Comparison of ENCODE assay signal across 8 cellular contexts in the genomic region with DNA sequence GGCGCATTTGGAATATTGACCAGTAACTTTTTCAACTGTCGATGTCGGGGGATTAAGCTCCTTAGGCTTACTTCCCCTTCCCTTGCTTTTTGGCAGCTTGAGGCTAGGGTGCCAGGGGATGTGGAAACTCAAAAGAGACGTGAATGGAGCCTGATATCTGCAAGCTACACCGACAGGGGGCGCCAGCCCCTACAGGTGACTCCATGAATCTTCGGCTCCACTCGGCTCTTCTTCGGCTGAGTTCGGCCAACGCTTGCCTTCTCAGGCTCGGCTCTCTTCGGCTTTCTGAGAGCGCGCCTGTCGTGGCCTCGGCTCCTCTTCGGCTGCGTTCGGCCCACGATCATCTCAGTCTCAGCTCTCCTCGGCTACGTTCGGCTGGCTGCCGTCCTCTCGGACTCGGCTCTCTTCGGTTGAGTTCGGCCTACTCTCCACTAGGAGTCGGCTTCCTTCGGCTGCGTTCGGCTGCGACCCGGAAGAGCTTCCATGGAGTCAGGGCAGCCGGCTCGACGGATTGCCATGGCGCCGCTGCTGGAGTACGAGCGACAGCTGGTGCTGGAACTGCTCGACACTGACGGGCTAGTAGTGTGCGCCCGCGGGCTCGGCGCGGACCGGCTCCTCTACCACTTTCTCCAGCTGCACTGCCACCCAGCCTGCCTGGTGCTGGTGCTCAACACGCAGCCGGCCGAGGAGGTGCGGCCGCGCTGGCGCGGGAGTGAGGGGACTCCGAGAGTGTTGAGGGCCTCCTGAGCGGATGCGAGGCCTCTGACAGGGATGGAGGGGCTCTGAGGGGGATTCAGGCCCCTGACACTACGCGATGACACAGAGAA. TPM values are rescaled to one million over a fixed set of nuclear protein-coding genes. Genes with fewer than 3 reads are reported as not detected.
DNase-seq lines count a peak whose midpoint lies in the region; ATAC-seq, FAIRE-seq and TF ChIP-seq lines count a peak whose summit lies in the region.

Gene ERCC4 (plus strand): TSS at position 472 of the 827 bp plus-strand sequence. CDS start 12 bp downstream, at position 484.

- peaks cover 0 to 7% (median 3%) of the 10 kb centered on the region in 4 experiments; a peak in 4 of 7 replicates for H3K4me1 ChIP-seq in H1 (replicated peaks in 1 of 4; ENCODE audit: control insufficient read depth in 3 of 4, insufficient read depth in 4 of 4, low read length in 3 of 4)
- peaks cover 9% of the 10 kb centered on the region for H3K4me1 ChIP-seq in mesenchymal stem cell (ENCODE audit: control insufficient read depth, insufficient read depth, low read depth, low read length)

- peak in 1 of 2 experiments; percentile 67; a peak in 2 of 3 replicates for TF ChIP-seq POLR2A in H1 (IDR thresholded peaks at IDR 0.05; ENCODE audit: control extremely low read depth in 1 of 2, low read depth in 2 of 2, low read length in 2 of 2)

- H2BK120ac ChIP-seq in H1 (replicated peaks; ENCODE audit: low read depth, low read length), result no peak within 1 kb of the TSS
- H2BK120ac ChIP-seq in mesenchymal stem cell (ENCODE audit: low read depth, low read length), result no peak within 1 kb of the TSS

- no peak within 1 kb of the TSS for H2BK20ac ChIP-seq in H1 (ENCODE audit: low read length)

- no peak for TF ChIP-seq EP300 in H1 (IDR thresholded peaks at IDR 0.05; ENCODE audit: borderline replicate concordance in 1 of 2, low read depth in 2 of 2, low read length in 2 of 2)

- ATAC-seq in GM21381 (IDR thresholded peaks at IDR 0.05; ENCODE audit: unreplicated experiment), result peak; percentile 98

- CTCF ChIA-PET in H1 (lab: Charles Lee; ENCODE audit: partially characterized antibody), result interaction anchor here (0.5 to 2.9 kb wide), 25 partner anchors 8 to 1319 kb away, joined by 3 to 11 read pairs (median 3); no protein-coding TSS in a partner anchor

- no peak within 1 kb of the TSS for H3K14ac ChIP-seq in H1 (ENCODE audit: insufficient read length)
- peak within 1 kb of the TSS in 1 of 2 experiments; percentile 96 for H3K14ac ChIP-seq in mesenchymal stem cell (ENCODE audit: low read length in 2 of 2)

- H4K20me1 ChIP-seq in H1 (replicated peaks in 1 of 2; ENCODE audit: control insufficient read depth in 1 of 2, insufficient read depth in 2 of 2, low read length in 2 of 2), result no peaks in the 10 kb centered on the region

- H2BK15ac ChIP-seq in H1 (ENCODE audit: low read length) (no peak within 1 kb of the TSS), mesenchymal stem cell (ENCODE audit: low read depth, poor library complexity, severe bottlenecking) (peak within 1 kb of the TSS; percentile 12)

- H2AK5ac ChIP-seq in H1 (ENCODE audit: low read depth, low read length) (no peak within 1 kb of the TSS), mesenchymal stem cell (ENCODE audit: low read length, severe bottlenecking) (peak within 1 kb of the TSS; percentile 55)

- H3K18ac ChIP-seq in H1 (ENCODE audit: extremely low read depth, low read length) (peak within 1 kb of the TSS; percentile 81; the same call in 1 of the 2 replicates), mesenchymal stem cell (ENCODE audit: low read depth in 1 of 2, low read length in 2 of 2) (peak within 1 kb of the TSS; percentile 95 to 99)

- H4K91ac ChIP-seq in H1 (replicated peaks; ENCODE audit: insufficient read length, low read length) (peak within 1 kb of the TSS; percentile 81), mesenchymal stem cell (ENCODE audit: low read length) (peak within 1 kb of the TSS; percentile 90)

- no peaks in the 10 kb centered on the region for H3K9me3 ChIP-seq in H1 (ENCODE audit: insufficient read depth in 2 of 2, low read depth in 1 of 2, low read length in 1 of 2)
- H3K9me3 ChIP-seq in mesenchymal stem cell (ENCODE audit: control insufficient read depth, low read length), result no peaks in the 10 kb centered on the region

- FAIRE-seq in H1 (lab: Jason Lieb, UNC), result peak; percentile 98

- peak within 1 kb of the TSS; percentile 76 to 86 for H3K4me2 ChIP-seq in H1 (ENCODE audit: insufficient read depth in 1 of 2, low read depth in 2 of 2, low read length in 2 of 2)
- H3K4me2 ChIP-seq in mesenchymal stem cell (ENCODE audit: low read length, poor library complexity, severe bottlenecking), result peak within 1 kb of the TSS; percentile 84

- no peak within 1 kb of the TSS for H2BK12ac ChIP-seq in H1 (ENCODE audit: low read depth, low read length)
- H2BK12ac ChIP-seq in mesenchymal stem cell (ENCODE audit: low read length in 2 of 2), result no peak within 1 kb of the TSS

- H4K5ac ChIP-seq in H1 (ENCODE audit: insufficient read length, low read depth, low read length), result peak within 1 kb of the TSS; percentile 91

- H3K79me2 ChIP-seq in H1 (ENCODE audit: control insufficient read depth in 1 of 2, insufficient read depth in 2 of 2, low read length in 2 of 2), result no peaks in the 10 kb centered on the region

- H3K4me3 ChIP-seq in H1 (ENCODE audit: extremely low read depth in 1 of 4, insufficient read depth in 2 of 4, low read depth in 3 of 4, low read length in 4 of 4), result peak within 1 kb of the TSS; percentile 82 to 90 (median 86)
- H3K4me3 ChIP-seq in mesenchymal stem cell (ENCODE audit: insufficient read depth in 1 of 2, low read depth in 1 of 2, low read length in 2 of 2), result peak within 1 kb of the TSS; percentile 93 to 97

- H3K27ac ChIP-seq in H1 (ENCODE audit: low read depth, low read length) (peak within 1 kb of the TSS; percentile 18; the same call in 1 of the 2 replicates), mesenchymal stem cell (ENCODE audit: low read length, poor library complexity, severe bottlenecking) (peak within 1 kb of the TSS; percentile 52)

- peak within 1 kb of the TSS; percentile 77 for H2AFZ ChIP-seq in H1 (ENCODE audit: low read length)
- H2AFZ ChIP-seq in mesenchymal stem cell (ENCODE audit: low read depth, low read length), result peak within 1 kb of the TSS; percentile 90

- no peak within 1 kb of the TSS for H2BK5ac ChIP-seq in H1 (ENCODE audit: low read depth, low read length)
- no peak within 1 kb of the TSS for H2BK5ac ChIP-seq in mesenchymal stem cell (ENCODE audit: low read depth, low read length, poor library complexity, severe bottlenecking)

- peak; percentile 94 for DNase-seq in D341Med (ENCODE audit: low spot score)
- peak; percentile 28 to 99 (median 98) for DNase-seq in HUDEP-2 (lab: John Stamatoyannopoulos, UW; ENCODE audit: unreplicated experiment in 76 of 76)
- peak; percentile 98 for DNase-seq in NOMO-1 treated with dmso at 0.1 percent for 144 hours (lab: John Stamatoyannopoulos, UW; ENCODE audit: unreplicated experiment)
- DNase-seq in activated CD8-positive, alpha-beta memory T cell treated with anti-CD3 and anti-CD28 coated beads for 48 hours (ENCODE audit: low read depth in 2 of 3, low spot score in 2 of 3), result peak; percentile 89 to 93 (median 91)
- peak; percentile 99 for DNase-seq in H1 (ENCODE audit: low read depth in 1 of 2, low spot score in 2 of 2)
- peak; percentile 99 for DNase-seq in mesenchymal stem cell
- DNase-seq in stimulated activated CD8-positive, alpha-beta memory T cell treated with anti-CD3 and anti-CD28 coated beads, Interleukin-12 subunit alpha, Interleukin-12 subunit beta, amount 100 ng/mL, for 4 hours (ENCODE audit: low read depth), result peak; percentile 96

- H3K23ac ChIP-seq in H1 (ENCODE audit: insufficient read length) (no peak within 1 kb of the TSS), mesenchymal stem cell (ENCODE audit: low read length in 2 of 2) (peak within 1 kb of the TSS in 1 of 2 experiments; percentile 71)

- no peaks in the 10 kb centered on the region for H3K79me1 ChIP-seq in H1 (ENCODE audit: low read depth, low read length)
- H3K79me1 ChIP-seq in mesenchymal stem cell (replicated peaks; ENCODE audit: low read length, poor library complexity, severe bottlenecking), result peaks cover 22% of the 10 kb centered on the region

- H3K36me3 ChIP-seq in H1 (ENCODE audit: control insufficient read depth in 2 of 4, insufficient read depth in 4 of 4, low read length in 3 of 4), result peaks cover 0 to 7% (median 0%) of the 10 kb centered on the region in 4 experiments; a peak in 2 of 8 replicates
- peaks cover 0 to 23% of the 10 kb centered on the region in 2 experiments for H3K36me3 ChIP-seq in mesenchymal stem cell (ENCODE audit: control insufficient read depth in 1 of 2, insufficient read depth in 2 of 2, low read depth in 1 of 2, low read length in 2 of 2)

- H3K9ac ChIP-seq in H1 (replicated peaks in 1 of 4; ENCODE audit: extremely low read depth in 1 of 4, low read depth in 3 of 4, low read length in 3 of 4), result peak within 1 kb of the TSS; percentile 62 to 75 (median 70)
- H3K9ac ChIP-seq in mesenchymal stem cell (ENCODE audit: low read length), result peak within 1 kb of the TSS; percentile 99

- TF ChIP-seq RAD21 in H1 (IDR thresholded peaks at IDR 0.05 in 1 of 2, conservative IDR thresholded peaks at IDR 0.05 in 1 of 2; ENCODE audit: low read depth in 2 of 2, low read length in 2 of 2), result peak; percentile 38 to 41; a peak in 2 of 4 replicates

- peak within 1 kb of the TSS; percentile 55 for H3K56ac ChIP-seq in H1 (replicated peaks; ENCODE audit: insufficient read length, low read depth, low read length)

- H4K8ac ChIP-seq in H1 (ENCODE audit: extremely low read depth, insufficient read depth, low read length) (peak within 1 kb of the TSS; percentile 91), mesenchymal stem cell (ENCODE audit: low read length) (peak within 1 kb of the TSS; percentile 98)

- peaks cover 4% of the 10 kb centered on the region; the same call in 1 of the 2 replicates for H3K23me2 ChIP-seq in H1 (ENCODE audit: low read depth, low read length)

- H3K27me3 ChIP-seq in H1 (replicated peaks in 1 of 4; ENCODE audit: control insufficient read depth in 3 of 4, extremely low read depth in 1 of 4, insufficient read depth in 3 of 4, low read length in 3 of 4) (no peaks in the 10 kb centered on the region; a peak in 1 of 7 replicates), mesenchymal stem cell (ENCODE audit: control insufficient read depth in 1 of 2, insufficient read depth in 1 of 2, low read length in 2 of 2) (peaks cover under 1 to 4% of the 10 kb centered on the region in 2 experiments)

- POLR2A ChIA-PET in H1 (lab: Charles Lee; ENCODE audit: partially characterized antibody), result interaction anchor here (0.7 to 1.2 kb wide), 5 partner anchors 12 to 366 kb away, joined by 3 to 8 read pairs (median 3); no protein-coding TSS in a partner anchor

- 2% methylated on average over 61 of the region's 64 CpGs; no CpG with 5 or more reads in 1 of the 2 experiments for WGBS in H1 (ENCODE audit: extremely low coverage in 1 of 2, insufficient coverage in 1 of 2, insufficient read length in 1 of 2, insufficient replicate concordance in 2 of 2, low coverage in 1 of 2, low lambda C conversion rate in 2 of 2, missing lambda C conversion rate in 1 of 2), 2 experiments
- under 1% methylated on average over 57 of the region's 64 CpGs for WGBS in mesenchymal stem cell

- peak; percentile 83 to 99 (median 87) for TF ChIP-seq CTCF in H1 (IDR thresholded peaks at IDR 0.05; ENCODE audit: control extremely low read depth in 1 of 3, insufficient read depth in 1 of 3, low read depth in 1 of 3, low read length in 3 of 3)

- H3K4ac ChIP-seq in H1 (replicated peaks; ENCODE audit: insufficient read length, low read depth, low read length) (peak within 1 kb of the TSS; percentile 23), mesenchymal stem cell (ENCODE audit: low read depth in 1 of 2, low read length in 2 of 2) (peak within 1 kb of the TSS; percentile 85 to 95)

RNA-seq across cellular contexts. Expression of gene ERCC4, which starts in this region (rescaled TPM):
- total RNA-seq in H1 (2021; fragmentation: NEBNext Ultra II Directional; extraction: Animal tissue kit (Norgen Biotek cat#: 25700)), result 13.0 and 13.2 TPM in 2 replicates
- 1.5 and 1.6 TPM in 2 replicates for polyA plus RNA-seq in H1 (2011; rRNA removed)
- polyA plus RNA-seq in H1 (2011; cell fraction: cytosol; rRNA removed), result 2.5 TPM
- 2.5 TPM for polyA plus RNA-seq in H1 (2011; cell fraction: nucleus; rRNA removed)
- 3.9 to 9.9 TPM (median 5.4 TPM) in 4 replicates for polyA plus RNA-seq in H1 (2012, experiment 1 of 2)
- 1.2 TPM for polyA plus RNA-seq in H1 (2012, experiment 2 of 2)
- polyA plus RNA-seq in H1 (2013, experiment 1 of 2), result 3.6 TPM
- polyA plus RNA-seq in H1 (2013, experiment 2 of 2), result 4.0 TPM
- polyA minus RNA-seq in H1 (2011; rRNA and poly(A)+ RNA removed), result 11.1 and 22.7 TPM in 2 replicates
- 15.8 TPM for polyA minus RNA-seq in H1 (2011; cell fraction: cytosol; rRNA and poly(A)+ RNA removed)
- 10.7 TPM for polyA minus RNA-seq in H1 (2011; cell fraction: nucleus; rRNA and poly(A)+ RNA removed)
- polyA plus RNA-seq in mesenchymal stem cell (2013, experiment 1 of 2), result 5.7 TPM
- polyA plus RNA-seq in mesenchymal stem cell (2013, experiment 2 of 2), result 5.2 TPM

Comparison
In these comparisons a context has a peak if more than half of its experiments do, and no peak if none do; other contexts are left out.
1. Peak in every context shown above with its lines: DNase-seq, ATAC-seq, H3K4me3 ChIP-seq and H3K27ac ChIP-seq.